Comparison of ENCODE assay signal across 7 cellular contexts in genomic region chr7:57300747-57301146, GRCh38.
"Had no signal": no experiment of that assay in that cellular context is flagged by ENCODE, and none has a peak within 500 bp of the region (broad histone marks: within the 10 kb centered on the region; RNA-seq: fewer than 3 reads in every experiment).

No MANE protein-coding gene starts in this region.

- H3K4me3 ChIP-seq: GM12878 had no signal

- DNase-seq: GDM1, GF-D8 had no signal

- FAIRE-seq: GM12878, GM12891, GM12892, GM18507, GM19239 had no signal

- ATAC-seq: GM12878 had no signal
